Comparison of ENCODE assay signal across 10 cellular contexts in genomic region chr11:130478881-130479280, GRCh38. TPM values are rescaled to one million over a fixed set of nuclear protein-coding genes. Genes with fewer than 3 reads are reported as not detected.
A peak's percentile ranks its signal among the peaks of the same experiment; 100 is the strongest.
DNase-seq lines count a peak whose midpoint lies in the region; ATAC-seq and TF ChIP-seq lines count a peak whose summit lies in the region.
"Had no signal": no experiment of that assay in that cellular context is flagged by ENCODE, and none has a peak within 500 bp of the region (broad histone marks: within the 10 kb centered on the region; RNA-seq: fewer than 3 reads in every experiment).

No MANE protein-coding gene starts in this region.

- H3K4me1 Mint-ChIP-seq in activated T-helper 2 cell treated with anti-CD3 and anti-CD28 coated beads, Interferon-gamma antibody, Interleukin-2, Interleukin-4, amounts not matched to agents 10 μg/mL and 5 μg/mL and 100 μg/mL, durations not matched to agents 14 hours and 24 hours and 36 hours (ENCODE audit: low read depth) = no peaks in the 10 kb centered on the region
- H3K4me1 Mint-ChIP-seq in effector memory CD8-positive, alpha-beta T cell (ENCODE audit: low read depth in 2 of 2) = no peaks in the 10 kb centered on the region
- no peaks in the 10 kb centered on the region for H3K4me1 Mint-ChIP-seq in Calu3 (ENCODE audit: low read depth, unreplicated experiment)

- CTCF ChIA-PET in Calu3 (lab: Charles Lee) = no interaction called here

- H3K27me3 ChIP-seq in right cardiac atrium (ENCODE audit: control insufficient read depth, insufficient read depth) = no peaks in the 10 kb centered on the region
- no peaks in the 10 kb centered on the region for H3K27me3 ChIP-seq in smooth muscle cell (ENCODE audit: low read depth)

- no peaks in the 10 kb centered on the region for H3K79me2 ChIP-seq in smooth muscle cell (ENCODE audit: low read depth)

- no peaks in the 10 kb centered on the region for H3K9me3 ChIP-seq in right cardiac atrium (ENCODE audit: control insufficient read depth, low read length)
- no peaks in the 10 kb centered on the region for H3K9me3 ChIP-seq in smooth muscle cell (replicated peaks; ENCODE audit: low read depth)

- peak in 1 of 2 donors; percentile 9 for ATAC-seq in right cardiac atrium
- no peak for ATAC-seq in effector memory CD8-positive, alpha-beta T cell (replicated peaks)

- no peak overlapping the region for H3K4me3 Mint-ChIP-seq in activated T-helper 2 cell treated with anti-CD3 and anti-CD28 coated beads, Interferon-gamma antibody, Interleukin-2, Interleukin-4, amounts not matched to agents 10 μg/mL and 5 μg/mL and 100 μg/mL, durations not matched to agents 14 hours and 24 hours and 36 hours (ENCODE audit: low read depth)
- no peak overlapping the region for H3K4me3 Mint-ChIP-seq in effector memory CD8-positive, alpha-beta T cell
- no peak overlapping the region for H3K4me3 Mint-ChIP-seq in Calu3 (ENCODE audit: low read depth, unreplicated experiment)
- H3K4me3 Mint-ChIP-seq: CD4-positive, alpha-beta T cell had no signal

- H3F3A ChIP-seq in smooth muscle cell (ENCODE audit: low read depth) = peaks cover 16% of the 10 kb centered on the region

- no peaks in the 10 kb centered on the region for H3K36me3 ChIP-seq in smooth muscle cell (ENCODE audit: low read depth)

- H3K4me3 ChIP-seq in right cardiac atrium (ENCODE audit: low read length) (no peak overlapping the region), smooth muscle cell (no peak overlapping the region)

- peak; percentile 14 for DNase-seq in GM20000 (ENCODE audit: low spot score)
- DNase-seq in activated T-helper 2 cell treated with anti-CD3 and anti-CD28 coated beads, Interferon-gamma antibody, Interleukin-2, Interleukin-4, amounts not matched to agents 10 μg/mL and 5 μg/mL and 100 μg/mL, durations not matched to agents 14 hours and 24 hours and 36 hours (ENCODE audit: low spot score) = peak; percentile 2
- DNase-seq in right cardiac atrium = peak in 1 of 3 donors; percentile 33
- no peak for DNase-seq in smooth muscle cell (lab: John Stamatoyannopoulos, UW; ENCODE audit: unreplicated experiment)
- no peak for DNase-seq in OCI-M2 (lab: John Stamatoyannopoulos, UW; ENCODE audit: unreplicated experiment)
- DNase-seq in effector memory CD8-positive, alpha-beta T cell = no peak
- no peak for DNase-seq in Calu3
- no peak for DNase-seq in iPS-NIHi11 (ENCODE audit: low spot score)
- DNase-seq: CD4-positive, alpha-beta T cell; NCI-H187 treated with DMSO at 0.1 percent for 48 hours had no signal

- BruUV-seq in Calu3 (replicated peaks; lab: Mats Ljungman, UMichigan) = no TSS peak

- intact Hi-C loops in activated T-helper 2 cell treated with anti-CD3 and anti-CD28 coated beads, Interferon-gamma antibody, Interleukin-2, Interleukin-4, amounts not matched to agents 10 μg/mL and 5 μg/mL and 100 μg/mL, durations not matched to agents 14 hours and 24 hours and 36 hours (cut with micrococcal nuclease) = no loop called here
- intact Hi-C loops in right cardiac atrium (cut with DNase I) (no loop called here), Calu3 (cut with micrococcal nuclease; ENCODE audit: unreplicated experiment) (no loop called here)

- no peaks in the 10 kb centered on the region for H3K9me3 Mint-ChIP-seq in activated T-helper 2 cell treated with anti-CD3 and anti-CD28 coated beads, Interferon-gamma antibody, Interleukin-2, Interleukin-4, amounts not matched to agents 10 μg/mL and 5 μg/mL and 100 μg/mL, durations not matched to agents 14 hours and 24 hours and 36 hours
- no peaks in the 10 kb centered on the region for H3K9me3 Mint-ChIP-seq in effector memory CD8-positive, alpha-beta T cell
- peaks cover under 1% of the 10 kb centered on the region for H3K9me3 Mint-ChIP-seq in Calu3 (ENCODE audit: low read depth, unreplicated experiment)
- H3K9me3 Mint-ChIP-seq: CD4-positive, alpha-beta T cell had no signal

- H3K4me2 ChIP-seq in smooth muscle cell = peak overlapping the region; percentile 74

- TF ChIP-seq CTCF in GM20000 (IDR thresholded peaks at IDR 0.05; ENCODE audit: extremely low read depth, missing control alignments) (no peak), smooth muscle cell (IDR thresholded peaks at IDR 0.05; ENCODE audit: borderline replicate concordance, insufficient read depth, poor library complexity, severe bottlenecking) (no peak), Calu3 (IDR thresholded peaks at IDR 0.05; ENCODE audit: unreplicated experiment) (no peak)

- no peaks in the 10 kb centered on the region for H4K20me1 ChIP-seq in smooth muscle cell (ENCODE audit: low read depth)

- peaks cover 5% of the 10 kb centered on the region for H3K27me3 Mint-ChIP-seq in activated T-helper 2 cell treated with anti-CD3 and anti-CD28 coated beads, Interferon-gamma antibody, Interleukin-2, Interleukin-4, amounts not matched to agents 10 μg/mL and 5 μg/mL and 100 μg/mL, durations not matched to agents 14 hours and 24 hours and 36 hours (ENCODE audit: low read depth)
- H3K27me3 Mint-ChIP-seq in effector memory CD8-positive, alpha-beta T cell = peaks cover 16 to 18% of the 10 kb centered on the region in 2 donors
- H3K27me3 Mint-ChIP-seq in Calu3 (ENCODE audit: unreplicated experiment) = no peaks in the 10 kb centered on the region
- H3K27me3 Mint-ChIP-seq: CD4-positive, alpha-beta T cell had no signal

- H3K4me1 ChIP-seq in right cardiac atrium (ENCODE audit: control insufficient read depth, insufficient read depth, low read length) = peaks cover 32% of the 10 kb centered on the region
- peaks cover 18% of the 10 kb centered on the region for H3K4me1 ChIP-seq in smooth muscle cell (ENCODE audit: low read depth)

- H3K27ac ChIP-seq in right cardiac atrium (ENCODE audit: low read length) (peak overlapping the region; percentile 92), smooth muscle cell (ENCODE audit: low read depth) (peak overlapping the region; percentile 92)

- no peak overlapping the region for H3K27ac Mint-ChIP-seq in activated T-helper 2 cell treated with anti-CD3 and anti-CD28 coated beads, Interferon-gamma antibody, Interleukin-2, Interleukin-4, amounts not matched to agents 10 μg/mL and 5 μg/mL and 100 μg/mL, durations not matched to agents 14 hours and 24 hours and 36 hours
- H3K27ac Mint-ChIP-seq in effector memory CD8-positive, alpha-beta T cell = no peak overlapping the region
- no peak overlapping the region for H3K27ac Mint-ChIP-seq in Calu3 (ENCODE audit: unreplicated experiment)
- H3K27ac Mint-ChIP-seq: CD4-positive, alpha-beta T cell had no signal

- 66% methylated on average over 4 of the region's 4 CpGs for WGBS in right cardiac atrium
- 39% methylated on average over 4 of the region's 4 CpGs for WGBS in smooth muscle cell (ENCODE audit: low lambda C conversion rate)

- no peak overlapping the region for H2AFZ ChIP-seq in smooth muscle cell (ENCODE audit: low read depth)

- peak overlapping the region; percentile 63 for H3K9ac ChIP-seq in smooth muscle cell (ENCODE audit: low read depth)

- no peaks in the 10 kb centered on the region for H3K36me3 Mint-ChIP-seq in activated T-helper 2 cell treated with anti-CD3 and anti-CD28 coated beads, Interferon-gamma antibody, Interleukin-2, Interleukin-4, amounts not matched to agents 10 μg/mL and 5 μg/mL and 100 μg/mL, durations not matched to agents 14 hours and 24 hours and 36 hours (ENCODE audit: low read depth)
- no peaks in the 10 kb centered on the region for H3K36me3 Mint-ChIP-seq in effector memory CD8-positive, alpha-beta T cell (ENCODE audit: insufficient read depth)
- peaks cover 4% of the 10 kb centered on the region for H3K36me3 Mint-ChIP-seq in Calu3 (ENCODE audit: insufficient read depth, unreplicated experiment)

RNA-seq across cellular contexts. Expression of gene ADAMTS15, which starts 30.4 kb away (rescaled TPM):
- total RNA-seq in activated T-helper 2 cell treated with anti-CD3 and anti-CD28 coated beads, Interferon-gamma antibody, Interleukin-2, Interleukin-4, amounts not matched to agents 10 μg/mL and 5 μg/mL and 100 μg/mL, durations not matched to agents 14 hours and 24 hours and 36 hours = not detected in 2 replicates
- 10 to 100 TPM; 13.4 to 30.2 (median 30.0) TPM for total RNA-seq in right cardiac atrium
- polyA plus RNA-seq in right cardiac atrium = 13.7 TPM
- total RNA-seq in smooth muscle cell = 3.4 and 5.3 TPM in 2 replicates
- 0.65 and 1.4 TPM in 2 replicates for polyA plus RNA-seq in smooth muscle cell
- total RNA-seq in Calu3 (2022) = 0.47 and 0.83 TPM in 2 replicates

RNA-seq across cellular contexts. Expression of gene ADAMTS8, which starts 50.5 kb away (rescaled TPM):
- total RNA-seq in activated T-helper 2 cell treated with anti-CD3 and anti-CD28 coated beads, Interferon-gamma antibody, Interleukin-2, Interleukin-4, amounts not matched to agents 10 μg/mL and 5 μg/mL and 100 μg/mL, durations not matched to agents 14 hours and 24 hours and 36 hours = not detected in 2 replicates
- 10 to 100 TPM in 1 of 4 donors, 1 to 10 TPM in 1, under 1 TPM in 2; 0.45 to 10.1 (median 0.95) TPM for total RNA-seq in right cardiac atrium
- 0.88 TPM for polyA plus RNA-seq in right cardiac atrium
- total RNA-seq in smooth muscle cell = not detected in 2 replicates
- polyA plus RNA-seq in smooth muscle cell = 0.21 TPM in 1 of 2 replicates, not detected in the other
- not detected in 2 replicates for total RNA-seq in Calu3 (2022)
- total RNA-seq: CD4-positive, alpha-beta T cell had no signal

Comparison
In these comparisons a context has a peak if more than half of its experiments do, and no peak if none do; other contexts are left out.
1. DNase-seq: peak in GM20000 (single experiment) and activated T-helper 2 cell treated with anti-CD3 and anti-CD28 coated beads, Interferon-gamma antibody, Interleukin-2, Interleukin-4, amounts not matched to agents 10 μg/mL and 5 μg/mL and 100 μg/mL, durations not matched to agents 14 hours and 24 hours and 36 hours (single experiment); none in smooth muscle cell (single experiment), OCI-M2 (single experiment), effector memory CD8-positive, alpha-beta T cell (0 of 3), Calu3 (single experiment) and iPS-NIHi11 (single experiment).